In the genomic region with DNA sequence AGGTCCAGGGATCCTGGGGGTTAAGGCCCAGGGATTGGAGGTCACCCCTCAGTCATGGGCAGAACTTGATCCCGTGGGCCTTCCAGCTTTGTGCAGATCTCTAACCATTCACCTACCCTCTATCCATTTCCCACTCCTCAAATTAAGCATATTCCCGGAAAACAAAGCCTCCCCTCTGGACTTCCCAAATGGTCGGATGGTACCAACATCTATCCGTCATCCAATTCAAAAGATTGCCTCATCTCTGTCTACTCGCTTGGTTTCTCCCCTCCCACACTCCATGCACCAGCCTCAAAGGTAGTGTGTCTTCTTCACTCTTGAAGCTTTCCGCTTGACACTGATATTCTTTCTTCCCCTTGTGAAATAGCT, we compare ENCODE assay signal across 8 cellular contexts. TPM values are rescaled to one million over a fixed set of nuclear protein-coding genes. Genes with fewer than 3 reads are reported as not detected.
DNase-seq lines count a peak whose midpoint lies in the region; FAIRE-seq and TF ChIP-seq lines count a peak whose summit lies in the region.

No MANE protein-coding gene starts in this region.

- H3K27me3 ChIP-seq in WERI-Rb-1 (ENCODE audit: insufficient read depth, low read depth, severe bottlenecking), result peaks cover 6% of the 10 kb centered on the region
- no peaks in the 10 kb centered on the region for H3K27me3 ChIP-seq in stomach

- peak; percentile 42 for DNase-seq in NCI-H2227 (lab: John Stamatoyannopoulos, UW; ENCODE audit: unreplicated experiment)
- DNase-seq in NCI-H2227 treated with DMSO at 0.1 percent for 48 hours (lab: John Stamatoyannopoulos, UW), result no peak
- DNase-seq in WERI-Rb-1, result no peak
- no peak for DNase-seq in fibroblast of mammary gland (ENCODE audit: low read depth)
- DNase-seq in stomach, result no peak
- no peak for DNase-seq in UCSD-AML1 (lab: John Stamatoyannopoulos, UW; ENCODE audit: unreplicated experiment)
- DNase-seq in GM19239 (ENCODE audit: insufficient read length, low spot score), result no peak
- no peak for DNase-seq in SW480 (ENCODE audit: low spot score)

- TF ChIP-seq EP300 in stomach (IDR thresholded peaks at IDR 0.05), result no peak

- H3K4me3 ChIP-seq in WERI-Rb-1 (ENCODE audit: low read depth, low read length), result peak overlapping the region; percentile 20
- peak overlapping the region; percentile 35 for H3K4me3 ChIP-seq in fibroblast of mammary gland (ENCODE audit: control insufficient read depth, low read depth, low read length)
- peak overlapping the region; percentile 67 to 93 (median 70) for H3K4me3 ChIP-seq in stomach

- H3K36me3 ChIP-seq in WERI-Rb-1 (no peaks in the 10 kb centered on the region; the same call in 1 of the 2 replicates), stomach (no peaks in the 10 kb centered on the region)

- TF ChIP-seq CTCF in WERI-Rb-1 (IDR thresholded peaks at IDR 0.05; ENCODE audit: low read depth, low read length), result no peak
- TF ChIP-seq CTCF in fibroblast of mammary gland (conservative IDR thresholded peaks at IDR 0.05; ENCODE audit: control insufficient read depth, insufficient read depth, low read depth, low read length), result no peak
- peak in 1 of 7 experiments; percentile 3 for TF ChIP-seq CTCF in stomach (IDR thresholded peaks at IDR 0.05)

- FAIRE-seq in GM19239 (lab: Jason Lieb, UNC), result no peak

- no peaks in the 10 kb centered on the region for H3K9me3 ChIP-seq in WERI-Rb-1 (ENCODE audit: severe bottlenecking)
- no peaks in the 10 kb centered on the region for H3K9me3 ChIP-seq in stomach

- WGBS in stomach, 5 donors, result 49 to 69% (median 57%) methylated on average over 6 of the region's 6 CpGs

- no peak for TF ChIP-seq POLR2A in stomach (IDR thresholded peaks at IDR 0.05)

- 0 out of 2 replicates have a peak overlapping the region, but pooled peaks have one; percentile 2 for H3K27ac ChIP-seq in WERI-Rb-1
- peak overlapping the region; percentile 77 to 84 (median 81) for H3K27ac ChIP-seq in stomach

- intact Hi-C loops in stomach (cut with DNase I; ENCODE audit: low total_unique reads), result no loop called here

- H3K4me1 ChIP-seq in stomach, result peaks cover 0 to 18% (median 7%) of the 10 kb centered on the region in 4 donors

RNA-seq across cellular contexts. Expression of gene BCLAF3, which starts 0.5 kb away (rescaled TPM):
- 10 to 100 TPM in 3 of 5 donors, 1 to 10 TPM in 2; 5.9 to 28.6 (median 22.0) TPM for total RNA-seq in stomach
- 1 to 10 TPM; 1.2 to 3.8 (median 2.4) TPM for polyA plus RNA-seq in stomach
